ENCODE assay signal across 8 cellular contexts in genomic region chr17:44758414-44759095, GRCh38. TPM values are rescaled to one million over a fixed set of nuclear protein-coding genes. Genes with fewer than 3 reads are reported as not detected.
DNase-seq lines count a peak whose midpoint lies in the region; ATAC-seq lines count a peak whose summit lies in the region.

ADAM11 (plus strand) TSS chr17:44758988; CDS start chr17:44759200, 212 bp downstream.

- DNase-seq in NCI-H524 (lab: John Stamatoyannopoulos, UW) (peak; percentile 14 to 35), NCI-H524 treated with DMSO at 0.1 percent for 48 hours (lab: John Stamatoyannopoulos, UW) (no peak), hepatic stellate cell (ENCODE audit: low spot score) (peak; percentile 64)
- DNase-seq in activated CD8-positive, alpha-beta T cell treated with anti-CD3 and anti-CD28 coated beads, Interleukin-2, amount 10 ng/mL, durations not matched to agents 7 days and 5 days, result no peak
- DNase-seq in activated CD4-positive, alpha-beta T cell treated with anti-CD3 and anti-CD28 coated beads, Interleukin-2, amount 50 U/mL, for 48 hours, result no peak

- POLR2A ChIA-PET in activated CD8-positive, alpha-beta T cell treated with anti-CD3 and anti-CD28 coated beads, Interleukin-2, amount 10 ng/mL, durations not matched to agents 7 days and 5 days (lab: Charles Lee), result no interaction called here

- ATAC-seq in activated CD8-positive, alpha-beta T cell treated with anti-CD3 and anti-CD28 coated beads, Interleukin-2, amount 10 ng/mL, durations not matched to agents 7 days and 5 days, result peak; percentile 54
- no peak for ATAC-seq in HG03460 (IDR thresholded peaks at IDR 0.05; ENCODE audit: unreplicated experiment)
- no peak for ATAC-seq in GM19455 (IDR thresholded peaks at IDR 0.05; ENCODE audit: unreplicated experiment)

- no peaks in the 10 kb centered on the region for H3K9me3 Mint-ChIP-seq in activated CD8-positive, alpha-beta T cell treated with anti-CD3 and anti-CD28 coated beads, Interleukin-2, amount 10 ng/mL, durations not matched to agents 7 days and 5 days (ENCODE audit: insufficient read depth)
- H3K9me3 Mint-ChIP-seq in stimulated activated naive CD8-positive, alpha-beta T cell treated with anti-CD3 and anti-CD28 coated beads, Interleukin-15, Interleukin-2, amounts not matched to agents 100 ng/mL and 50 ng/mL, for 24 hours, result no peaks in the 10 kb centered on the region

- H3K27ac Mint-ChIP-seq in activated CD8-positive, alpha-beta T cell treated with anti-CD3 and anti-CD28 coated beads, Interleukin-2, amount 10 ng/mL, durations not matched to agents 7 days and 5 days, result no peak within 1 kb of the TSS
- no peak within 1 kb of the TSS for H3K27ac Mint-ChIP-seq in stimulated activated naive CD8-positive, alpha-beta T cell treated with anti-CD3 and anti-CD28 coated beads, Interleukin-15, Interleukin-2, amounts not matched to agents 100 ng/mL and 50 ng/mL, for 24 hours

- CTCF ChIA-PET in activated CD8-positive, alpha-beta T cell treated with anti-CD3 and anti-CD28 coated beads, Interleukin-2, amount 10 ng/mL, durations not matched to agents 7 days and 5 days (lab: Charles Lee), result no interaction called here

- no peaks in the 10 kb centered on the region for H3K36me3 Mint-ChIP-seq in activated CD8-positive, alpha-beta T cell treated with anti-CD3 and anti-CD28 coated beads, Interleukin-2, amount 10 ng/mL, durations not matched to agents 7 days and 5 days (ENCODE audit: low read depth)
- H3K36me3 Mint-ChIP-seq in stimulated activated naive CD8-positive, alpha-beta T cell treated with anti-CD3 and anti-CD28 coated beads, Interleukin-15, Interleukin-2, amounts not matched to agents 100 ng/mL and 50 ng/mL, for 24 hours (ENCODE audit: low read depth), result no peaks in the 10 kb centered on the region

- H3K4me1 Mint-ChIP-seq in activated CD8-positive, alpha-beta T cell treated with anti-CD3 and anti-CD28 coated beads, Interleukin-2, amount 10 ng/mL, durations not matched to agents 7 days and 5 days (ENCODE audit: low read depth), result no peaks in the 10 kb centered on the region
- H3K4me1 Mint-ChIP-seq in stimulated activated naive CD8-positive, alpha-beta T cell treated with anti-CD3 and anti-CD28 coated beads, Interleukin-15, Interleukin-2, amounts not matched to agents 100 ng/mL and 50 ng/mL, for 24 hours (ENCODE audit: low read depth), result no peaks in the 10 kb centered on the region

- H3K27me3 Mint-ChIP-seq in activated CD8-positive, alpha-beta T cell treated with anti-CD3 and anti-CD28 coated beads, Interleukin-2, amount 10 ng/mL, durations not matched to agents 7 days and 5 days (ENCODE audit: low read depth), result peaks cover 26% of the 10 kb centered on the region
- H3K27me3 Mint-ChIP-seq in stimulated activated naive CD8-positive, alpha-beta T cell treated with anti-CD3 and anti-CD28 coated beads, Interleukin-15, Interleukin-2, amounts not matched to agents 100 ng/mL and 50 ng/mL, for 24 hours, result peaks cover 29% of the 10 kb centered on the region

- no peak within 1 kb of the TSS for H3K4me3 Mint-ChIP-seq in activated CD8-positive, alpha-beta T cell treated with anti-CD3 and anti-CD28 coated beads, Interleukin-2, amount 10 ng/mL, durations not matched to agents 7 days and 5 days
- H3K4me3 Mint-ChIP-seq in stimulated activated naive CD8-positive, alpha-beta T cell treated with anti-CD3 and anti-CD28 coated beads, Interleukin-15, Interleukin-2, amounts not matched to agents 100 ng/mL and 50 ng/mL, for 24 hours, result peak within 1 kb of the TSS; percentile 48

RNA-seq across cellular contexts. Expression of gene ADAM11, which starts in this region (rescaled TPM):
- total RNA-seq in activated CD8-positive, alpha-beta T cell treated with anti-CD3 and anti-CD28 coated beads, Interleukin-2, amount 10 ng/mL, durations not matched to agents 7 days and 5 days, result under 1 TPM; 0.24 to 0.39 TPM

Comparison
In these comparisons a context has a peak if more than half of its experiments do, and no peak if none do; other contexts are left out.
1. DNase-seq: peak in NCI-H524 (2 of 2) and hepatic stellate cell (single experiment); none in NCI-H524 treated with DMSO at 0.1 percent for 48 hours (single experiment), activated CD8-positive, alpha-beta T cell treated with anti-CD3 and anti-CD28 coated beads, Interleukin-2, amount 10 ng/mL, durations not matched to agents 7 days and 5 days (single experiment) and activated CD4-positive, alpha-beta T cell treated with anti-CD3 and anti-CD28 coated beads, Interleukin-2, amount 50 U/mL, for 48 hours (0 of 2).
2. Peak in ATAC-seq in activated CD8-positive, alpha-beta T cell treated with anti-CD3 and anti-CD28 coated beads, Interleukin-2, amount 10 ng/mL, durations not matched to agents 7 days and 5 days; RNA of the gene not detected or under 1 TPM.